Comparison of ENCODE assay signal across 8 cellular contexts in the genomic region with DNA sequence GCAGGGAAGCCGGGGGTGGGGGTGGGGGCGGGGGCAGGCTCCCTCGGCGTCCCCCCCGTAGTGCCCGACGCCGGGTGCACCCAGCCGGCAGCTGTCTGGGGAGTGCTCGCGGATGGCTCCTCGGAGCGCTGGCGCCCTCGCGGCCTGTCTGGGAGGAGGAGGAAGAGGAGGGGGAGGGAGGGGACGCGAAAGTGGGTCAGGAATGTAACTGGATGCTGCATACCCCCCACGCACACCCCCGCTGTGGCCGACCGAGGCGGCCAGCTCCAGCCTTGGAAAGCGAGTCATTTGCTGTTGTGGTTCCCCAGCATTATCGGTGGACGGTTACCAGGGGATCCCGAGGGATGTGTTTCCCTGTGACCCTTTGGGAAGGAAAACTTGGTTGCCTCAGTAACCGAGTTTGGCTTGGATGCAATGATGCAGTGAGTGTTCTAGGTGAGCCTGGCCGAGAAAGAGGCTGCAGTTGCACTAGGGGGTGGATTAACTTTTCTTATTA. TPM values are rescaled to one million over a fixed set of nuclear protein-coding genes. Genes with fewer than 3 reads are reported as not detected.
A peak's percentile ranks its signal among the peaks of the same experiment; 100 is the strongest.
DNase-seq lines count a peak whose midpoint lies in the region; ATAC-seq and TF ChIP-seq lines count a peak whose summit lies in the region.

No MANE protein-coding gene starts in this region.

- H3K27me3 ChIP-seq in left ventricle myocardium inferior (ENCODE audit: low read depth) (no peaks in the 10 kb centered on the region), osteoblast (ENCODE audit: insufficient read depth, low read length) (no peaks in the 10 kb centered on the region)

- H3K4me3 Mint-ChIP-seq in activated naive CD8-positive, alpha-beta T cell treated with anti-CD3 and anti-CD28 coated beads, Interleukin-2, amount 10 ng/mL, durations not matched to agents 7 days and 5 days: peak overlapping the region; percentile 4

- no peak overlapping the region for H3K27ac Mint-ChIP-seq in activated naive CD8-positive, alpha-beta T cell treated with anti-CD3 and anti-CD28 coated beads, Interleukin-2, amount 10 ng/mL, durations not matched to agents 7 days and 5 days

- no peaks in the 10 kb centered on the region for H4K20me1 ChIP-seq in osteoblast (ENCODE audit: insufficient read depth, low read length)

- H3K9me3 ChIP-seq in left ventricle myocardium inferior (replicated peaks) (no peaks in the 10 kb centered on the region), osteoblast (ENCODE audit: low read depth, low read length) (no peaks in the 10 kb centered on the region)

- intact Hi-C loops in left ventricle myocardium inferior (cut with micrococcal nuclease): no loop called here

- H3K36me3 Mint-ChIP-seq in activated naive CD8-positive, alpha-beta T cell treated with anti-CD3 and anti-CD28 coated beads, Interleukin-2, amount 10 ng/mL, durations not matched to agents 7 days and 5 days: no peaks in the 10 kb centered on the region

- H3K36me3 ChIP-seq in left ventricle myocardium inferior: no peaks in the 10 kb centered on the region
- no peaks in the 10 kb centered on the region for H3K36me3 ChIP-seq in osteoblast (ENCODE audit: insufficient read depth, low read length)

- H3K4me2 ChIP-seq in osteoblast (ENCODE audit: insufficient read depth, low read length): peak overlapping the region; percentile 81

- H3K9me3 Mint-ChIP-seq in activated naive CD8-positive, alpha-beta T cell treated with anti-CD3 and anti-CD28 coated beads, Interleukin-2, amount 10 ng/mL, durations not matched to agents 7 days and 5 days: no peaks in the 10 kb centered on the region

- H3K4me1 Mint-ChIP-seq in activated naive CD8-positive, alpha-beta T cell treated with anti-CD3 and anti-CD28 coated beads, Interleukin-2, amount 10 ng/mL, durations not matched to agents 7 days and 5 days: peaks cover 6% of the 10 kb centered on the region

- TF ChIP-seq CTCF in left ventricle myocardium inferior (IDR thresholded peaks at IDR 0.05; ENCODE audit: borderline replicate concordance) (no peak), osteoblast (IDR thresholded peaks at IDR 0.05; ENCODE audit: extremely low read depth, low read depth, low read length) (no peak)

- POLR2A ChIA-PET in activated naive CD8-positive, alpha-beta T cell treated with anti-CD3 and anti-CD28 coated beads, Interleukin-2, amount 10 ng/mL, durations not matched to agents 7 days and 5 days (lab: Charles Lee): interaction anchor here (0.7 kb wide), 3 partner anchors 34 to 1012 kb away, joined by 3 to 4 read pairs (median 3); no protein-coding TSS in a partner anchor

- H3K4me1 ChIP-seq in left ventricle myocardium inferior: peaks cover 21% of the 10 kb centered on the region
- peaks cover 11% of the 10 kb centered on the region for H3K4me1 ChIP-seq in osteoblast (ENCODE audit: insufficient read depth, low read length)

- H3K27me3 Mint-ChIP-seq in activated naive CD8-positive, alpha-beta T cell treated with anti-CD3 and anti-CD28 coated beads, Interleukin-2, amount 10 ng/mL, durations not matched to agents 7 days and 5 days: peaks cover 40% of the 10 kb centered on the region

- H3K79me2 ChIP-seq in osteoblast (ENCODE audit: insufficient read depth, low read length): no peaks in the 10 kb centered on the region

- H3K4me3 ChIP-seq in left ventricle myocardium inferior (peak overlapping the region; percentile 72), osteoblast (ENCODE audit: insufficient read depth, low read length) (peak overlapping the region; percentile 74)

- ATAC-seq in activated naive CD8-positive, alpha-beta T cell treated with anti-CD3 and anti-CD28 coated beads, Interleukin-2, amount 10 ng/mL, durations not matched to agents 7 days and 5 days (ENCODE audit: low read depth): no peak
- no peak for ATAC-seq in HG03565 (IDR thresholded peaks at IDR 0.05; ENCODE audit: unreplicated experiment)

- H3K27ac ChIP-seq in left ventricle myocardium inferior (replicated peaks): peak overlapping the region; percentile 80
- H3K27ac ChIP-seq in osteoblast (ENCODE audit: low read depth, low read length): no peak overlapping the region

- H2AFZ ChIP-seq in osteoblast (ENCODE audit: low read length): peak overlapping the region; percentile 25

- peak; percentile 14 for DNase-seq in GM04504 (ENCODE audit: low read depth)
- peak; percentile 39 to 50 for DNase-seq in Kasumi-1 (lab: John Stamatoyannopoulos, UW)
- no peak for DNase-seq in activated naive CD8-positive, alpha-beta T cell treated with anti-CD3 and anti-CD28 coated beads, Interleukin-2, amount 10 ng/mL, durations not matched to agents 7 days and 5 days
- peak; percentile 67 for DNase-seq in left ventricle myocardium inferior
- peak; percentile 81 for DNase-seq in osteoblast (ENCODE audit: insufficient read length, low spot score, missing footprints)
- no peak for DNase-seq in NCI-H526 treated with DMSO at 0.1 percent for 48 hours (lab: John Stamatoyannopoulos, UW)
- no peak for DNase-seq in MV-4-11 (lab: John Stamatoyannopoulos, UW)

RNA-seq across cellular contexts. Expression of a gene that starts 55.3 kb away (rescaled TPM):
- total RNA-seq in activated naive CD8-positive, alpha-beta T cell treated with anti-CD3 and anti-CD28 coated beads, Interleukin-2, amount 10 ng/mL, durations not matched to agents 7 days and 5 days: 10 to 100 TPM; 37.0 to 39.1 TPM
- 33.3 TPM for total RNA-seq in left ventricle myocardium inferior
- 25.9 and 29.3 TPM in 2 replicates for total RNA-seq in osteoblast

Comparison
In these comparisons a context has a peak if more than half of its experiments do, and no peak if none do; other contexts are left out.
1. DNase-seq: peak in GM04504 (single experiment), Kasumi-1 (2 of 2), left ventricle myocardium inferior (single experiment) and osteoblast (single experiment); none in activated naive CD8-positive, alpha-beta T cell treated with anti-CD3 and anti-CD28 coated beads, Interleukin-2, amount 10 ng/mL, durations not matched to agents 7 days and 5 days (single experiment), NCI-H526 treated with DMSO at 0.1 percent for 48 hours (single experiment) and MV-4-11 (single experiment).